In genomic region chr11:67406969-67407699, GRCh38 we compare ENCODE assay signal across 9 cellular contexts. TPM values are rescaled to one million over a fixed set of nuclear protein-coding genes. Genes with fewer than 3 reads are reported as not detected.
DNase-seq lines count a peak whose midpoint lies in the region; ATAC-seq and TF ChIP-seq lines count a peak whose summit lies in the region.
"Had no signal": no experiment of that assay in that cellular context is flagged by ENCODE, and none has a peak within 500 bp of the region (broad histone marks: within the 10 kb centered on the region; RNA-seq: fewer than 3 reads in every experiment).

No MANE protein-coding gene starts in this region.

- H3K4me1 Mint-ChIP-seq in activated T-cell treated with anti-CD3 and anti-CD28 coated beads, Interleukin-2, amount 50 U/mL, for 72 hours (ENCODE audit: low read depth): peaks cover 84% of the 10 kb centered on the region

- no peaks in the 10 kb centered on the region for H3K79me2 ChIP-seq in GM23248 (ENCODE audit: insufficient read depth)

- H3K4me2 ChIP-seq in GM23248 (ENCODE audit: unreplicated experiment): no peak overlapping the region

- peaks cover 6 to 11% of the 10 kb centered on the region in 2 donors for H3K36me3 Mint-ChIP-seq in activated T-cell treated with anti-CD3 and anti-CD28 coated beads, Interleukin-2, amount 50 U/mL, for 72 hours (ENCODE audit: insufficient read depth in 2 of 2)

- no peaks in the 10 kb centered on the region for H3K27me3 ChIP-seq in BE2C
- H3K27me3 ChIP-seq in GM23248 (replicated peaks; ENCODE audit: insufficient read depth): peaks cover 22% of the 10 kb centered on the region

- H3K4me1 ChIP-seq in BE2C: peaks cover 5% of the 10 kb centered on the region; the same call in 1 of the 2 replicates
- H3K4me1 ChIP-seq in GM23248 (ENCODE audit: insufficient read depth): peaks cover 4% of the 10 kb centered on the region

- H3K9me3 Mint-ChIP-seq in activated T-cell treated with anti-CD3 and anti-CD28 coated beads, Interleukin-2, amount 50 U/mL, for 72 hours: no peaks in the 10 kb centered on the region

- H3K36me3 ChIP-seq in BE2C (no peaks in the 10 kb centered on the region), GM23248 (ENCODE audit: low read depth) (no peaks in the 10 kb centered on the region)

- no peaks in the 10 kb centered on the region for H3K9me2 ChIP-seq in GM23248 (ENCODE audit: insufficient read depth)

- peak overlapping the region; percentile 91 to 96 for H3K4me3 Mint-ChIP-seq in activated T-cell treated with anti-CD3 and anti-CD28 coated beads, Interleukin-2, amount 50 U/mL, for 72 hours

- H3K9ac ChIP-seq in GM23248: no peak overlapping the region

- no peaks in the 10 kb centered on the region for H3F3A ChIP-seq in GM23248 (ENCODE audit: insufficient read depth)

- in situ Hi-C loops in GM23248 (cut with MboI): no loop called here

- peak overlapping the region; percentile 86 for H3K27ac Mint-ChIP-seq in activated T-cell treated with anti-CD3 and anti-CD28 coated beads, Interleukin-2, amount 50 U/mL, for 72 hours

- H3K9me3 ChIP-seq in BE2C (no peaks in the 10 kb centered on the region), GM23248 (ENCODE audit: low read depth) (no peaks in the 10 kb centered on the region)

- no peak overlapping the region for H3K27ac ChIP-seq in GM23248

- no peak overlapping the region for H2AFZ ChIP-seq in GM23248

- H3K4me3 ChIP-seq in BE2C (ENCODE audit: low read depth, low read length): no peak overlapping the region
- no peak overlapping the region for H3K4me3 ChIP-seq in GM23248

- ATAC-seq in activated T-cell treated with anti-CD3 and anti-CD28 coated beads, Interleukin-2, amount 50 U/mL, for 72 hours (replicated peaks in 1 of 2): no peak
- ATAC-seq in GM21360 (IDR thresholded peaks at IDR 0.05; ENCODE audit: unreplicated experiment) (no peak), GM21447 (IDR thresholded peaks at IDR 0.05; ENCODE audit: unreplicated experiment) (no peak)

- no peaks in the 10 kb centered on the region for H4K20me1 ChIP-seq in GM23248 (ENCODE audit: insufficient read depth)

- 0 out of 2 replicates have a peak, but pooled peaks have one; percentile 15 for TF ChIP-seq CTCF in BE2C (IDR thresholded peaks at IDR 0.05; ENCODE audit: low read depth, low read length)

- DNase-seq in BE2C: no peak
- DNase-seq in GM23248: peak; percentile 28
- DNase-seq in activated T-cell treated with anti-CD3 and anti-CD28 coated beads, Interleukin-2, amount 50 U/mL, for 72 hours: no peak
- DNase-seq in middle frontal gyrus (ENCODE audit: extremely low spot score, low spot score): peak; percentile 48
- no peak for DNase-seq in RPMI8226
- no peak for DNase-seq in NCI-H446 (lab: John Stamatoyannopoulos, UW)
- DNase-seq: stimulated activated CD4-positive, alpha-beta T cell treated with anti-CD3 and anti-CD28 coated beads, Interleukin-2, amount 100 ng/mL, for 48 hours had no signal

- 17 to 26% methylated on average over 12 of the region's 12 CpGs for WGBS in GM23248 (ENCODE audit: low coverage in 1 of 2, low lambda C conversion rate in 2 of 2, missing lambda C conversion rate in 2 of 2), 2 experiments

- no peaks in the 10 kb centered on the region for H3K27me3 Mint-ChIP-seq in activated T-cell treated with anti-CD3 and anti-CD28 coated beads, Interleukin-2, amount 50 U/mL, for 72 hours (ENCODE audit: low read depth)

RNA-seq across cellular contexts. Expression of gene TBC1D10C, which starts 3.3 kb away (rescaled TPM):
- polyA plus RNA-seq in BE2C (2012; ENCODE audit: insufficient read depth, insufficient read length, low read depth): 0.45 TPM
- total RNA-seq in GM23248 (2014; rRNA removed; shearing (Covaris generic)): not detected in 2 replicates
- 0.25 TPM in 1 of 2 replicates, not detected in the other for polyA plus RNA-seq in GM23248 (2016; fragmentation: Nextera tagmentation; extraction: Ambion mirVana)
- total RNA-seq in activated T-cell treated with anti-CD3 and anti-CD28 coated beads, Interleukin-2, amount 50 U/mL, for 72 hours: 100 to 1,000 TPM in 1 of 2 donors, 10 to 100 TPM in 1; 93.3 to 120 TPM

RNA-seq across cellular contexts. Expression of gene PPP1CA, which starts 5.5 kb away (rescaled TPM):
- 497 TPM for polyA plus RNA-seq in BE2C (2012; ENCODE audit: insufficient read depth, insufficient read length, low read depth)
- 140 and 172 TPM in 2 replicates for total RNA-seq in GM23248 (2014; rRNA removed; shearing (Covaris generic))
- polyA plus RNA-seq in GM23248 (2016; fragmentation: Nextera tagmentation; extraction: Ambion mirVana): 207 and 222 TPM in 2 replicates
- 100 to 1,000 TPM; 211 to 244 TPM for total RNA-seq in activated T-cell treated with anti-CD3 and anti-CD28 coated beads, Interleukin-2, amount 50 U/mL, for 72 hours

RNA-seq across cellular contexts. Expression of gene CARNS1, which starts 8.3 kb away (rescaled TPM):
- polyA plus RNA-seq in BE2C (2012; ENCODE audit: insufficient read depth, insufficient read length, low read depth): 0.66 TPM
- total RNA-seq in GM23248 (2014; rRNA removed; shearing (Covaris generic)): 0.38 and 0.43 TPM in 2 replicates
- polyA plus RNA-seq in GM23248 (2016; fragmentation: Nextera tagmentation; extraction: Ambion mirVana): 0.13 and 0.38 TPM in 2 replicates
- total RNA-seq in activated T-cell treated with anti-CD3 and anti-CD28 coated beads, Interleukin-2, amount 50 U/mL, for 72 hours: 1 to 10 TPM; 3.8 to 5.0 TPM

RNA-seq across cellular contexts. Expression of gene RAD9A, which starts 15.3 kb away (rescaled TPM):
- polyA plus RNA-seq in BE2C (2012; ENCODE audit: insufficient read depth, insufficient read length, low read depth): 26.6 TPM
- total RNA-seq in GM23248 (2014; rRNA removed; shearing (Covaris generic)): 0.51 and 4.6 TPM in 2 replicates
- 3.9 and 5.7 TPM in 2 replicates for polyA plus RNA-seq in GM23248 (2016; fragmentation: Nextera tagmentation; extraction: Ambion mirVana)
- 10 to 100 TPM; 36.7 to 41.2 TPM for total RNA-seq in activated T-cell treated with anti-CD3 and anti-CD28 coated beads, Interleukin-2, amount 50 U/mL, for 72 hours

RNA-seq across cellular contexts. Expression of gene RPS6KB2, which starts 21.2 kb away (rescaled TPM):
- 292 TPM for polyA plus RNA-seq in BE2C (2012; ENCODE audit: insufficient read depth, insufficient read length, low read depth)
- 68.0 and 71.2 TPM in 2 replicates for total RNA-seq in GM23248 (2014; rRNA removed; shearing (Covaris generic))
- polyA plus RNA-seq in GM23248 (2016; fragmentation: Nextera tagmentation; extraction: Ambion mirVana): 52.3 and 53.0 TPM in 2 replicates
- total RNA-seq in activated T-cell treated with anti-CD3 and anti-CD28 coated beads, Interleukin-2, amount 50 U/mL, for 72 hours: 10 to 100 TPM; 55.0 to 56.1 TPM

Comparison
In these comparisons a context has a peak if more than half of its experiments do, and no peak if none do; other contexts are left out.
1. DNase-seq: peak in GM23248 (single experiment) and middle frontal gyrus (single experiment); none in BE2C (single experiment), activated T-cell treated with anti-CD3 and anti-CD28 coated beads, Interleukin-2, amount 50 U/mL, for 72 hours (0 of 2), RPMI8226 (single experiment) and NCI-H446 (0 of 2).
2. RNA of gene TBC1D10C, which starts 3.3 kb away (total RNA-seq): 93.3 to 120 TPM in activated T-cell treated with anti-CD3 and anti-CD28 coated beads, Interleukin-2, amount 50 U/mL, for 72 hours; not detected in GM23248; every median in the first group is over 10 times any median in the second.